8 cellular contexts compared by ENCODE assay signal in genomic region chr1:20508411-20508771, GRCh38. TPM values are rescaled to one million over a fixed set of nuclear protein-coding genes. Genes with fewer than 3 reads are reported as not detected.
DNase-seq lines count a peak whose midpoint lies in the region; TF ChIP-seq lines count a peak whose summit lies in the region.

No MANE protein-coding gene starts in this region.

- H3K4me1 Mint-ChIP-seq in mesothelial cell of epicardium: peaks cover 7% of the 10 kb centered on the region

- no peaks in the 10 kb centered on the region for H3K9me3 ChIP-seq in left ventricle myocardium inferior (replicated peaks)
- H3K9me3 ChIP-seq in breast epithelium: no peaks in the 10 kb centered on the region
- H3K9me3 ChIP-seq in uterus: no peaks in the 10 kb centered on the region

- H3K9me3 Mint-ChIP-seq in mesothelial cell of epicardium: no peaks in the 10 kb centered on the region

- H3K36me3 ChIP-seq in left ventricle myocardium inferior (peaks cover 30% of the 10 kb centered on the region), breast epithelium (no peaks in the 10 kb centered on the region), uterus (no peaks in the 10 kb centered on the region)

- intact Hi-C loops in left ventricle myocardium inferior (cut with micrococcal nuclease): no loop called here
- intact Hi-C loops in cardiac septum (cut with DNase I): no loop called here
- intact Hi-C loops in breast epithelium (cut with DNase I; ENCODE audit: low total_unique reads): loop anchor here (5.0 kb wide), 1 partner anchor 794 kb away; no protein-coding TSS in a partner anchor
- intact Hi-C loops in uterus (cut with DNase I; ENCODE audit: low total_unique reads): no loop called here

- H3K27me3 Mint-ChIP-seq in mesothelial cell of epicardium (ENCODE audit: low read depth): peaks cover 28% of the 10 kb centered on the region

- peak overlapping the region; percentile 94 for H3K4me3 ChIP-seq in left ventricle myocardium inferior
- H3K4me3 ChIP-seq in breast epithelium: peak overlapping the region; percentile 63 to 94 (median 78)
- peak overlapping the region; percentile 69 to 73 for H3K4me3 ChIP-seq in uterus

- H3K36me3 Mint-ChIP-seq in mesothelial cell of epicardium: no peaks in the 10 kb centered on the region

- TF ChIP-seq CTCF in left ventricle myocardium inferior (IDR thresholded peaks at IDR 0.05; ENCODE audit: borderline replicate concordance): no peak
- no peak for TF ChIP-seq CTCF in breast epithelium (IDR thresholded peaks at IDR 0.05)
- no peak for TF ChIP-seq CTCF in mesothelial cell of epicardium (IDR thresholded peaks at IDR 0.05; ENCODE audit: unreplicated experiment)
- no peak for TF ChIP-seq CTCF in uterus (IDR thresholded peaks at IDR 0.05)

- peak overlapping the region; percentile 94 for H3K27ac ChIP-seq in left ventricle myocardium inferior (replicated peaks)
- H3K27ac ChIP-seq in breast epithelium: peak overlapping the region; percentile 86 to 90
- peak overlapping the region; percentile 72 to 81 for H3K27ac ChIP-seq in uterus

- H3K4me1 ChIP-seq in left ventricle myocardium inferior (peaks cover 54% of the 10 kb centered on the region), breast epithelium (no peaks in the 10 kb centered on the region), uterus (peaks cover 0 to 3% of the 10 kb centered on the region in 2 donors)

- H3K27me3 ChIP-seq in left ventricle myocardium inferior (ENCODE audit: low read depth) (peaks cover 25% of the 10 kb centered on the region), breast epithelium (no peaks in the 10 kb centered on the region), uterus (no peaks in the 10 kb centered on the region)

- peak overlapping the region; percentile 91 for H3K4me3 Mint-ChIP-seq in mesothelial cell of epicardium

- no peak for TF ChIP-seq POLR2A in breast epithelium (IDR thresholded peaks at IDR 0.05)
- TF ChIP-seq POLR2A in uterus (IDR thresholded peaks at IDR 0.05): no peak

- DNase-seq in left ventricle myocardium inferior (no peak), cardiac septum (ENCODE audit: low spot score) (no peak), breast epithelium (ENCODE audit: low spot score in 2 of 2) (no peak), mesothelial cell of epicardium (ENCODE audit: low spot score in 2 of 2, unreplicated experiment in 2 of 2) (no peak), uterus (no peak), NCI-H510A treated with DMSO at 0.1 percent for 48 hours (lab: John Stamatoyannopoulos, UW) (no peak), SHP77 (lab: John Stamatoyannopoulos, UW) (no peak), CD1c-positive myeloid dendritic cell (ENCODE audit: extremely low spot score) (no peak)

- peak overlapping the region; percentile 92 for H3K27ac Mint-ChIP-seq in mesothelial cell of epicardium

RNA-seq across cellular contexts. Expression of gene MUL1, which starts 0.4 kb away (rescaled TPM):
- total RNA-seq in left ventricle myocardium inferior (45.0 TPM), cardiac septum (35.1 TPM), breast epithelium (10 to 100 TPM; 25.4 to 35.1 (median 29.6) TPM), mesothelial cell of epicardium (26.6 to 29.5 TPM (median 28.2 TPM) in 3 replicates), uterus (10 to 100 TPM; 14.1 to 35.9 (median 29.3) TPM)

RNA-seq across cellular contexts. Expression of gene CAMK2N1, which starts 22.4 kb away (rescaled TPM):
- total RNA-seq in left ventricle myocardium inferior (7.9 TPM), cardiac septum (11.7 TPM), breast epithelium (10 to 100 TPM in 2 of 3 donors, 1 to 10 TPM in 1; 5.6 to 26.9 (median 17.0) TPM), mesothelial cell of epicardium (25.9 to 29.1 TPM (median 28.5 TPM) in 3 replicates), uterus (10 to 100 TPM; 12.6 to 37.3 (median 19.4) TPM)

RNA-seq across cellular contexts. Expression of gene FAM43B, which starts 44.0 kb away (rescaled TPM):
- total RNA-seq in left ventricle myocardium inferior (1.9 TPM), cardiac septum (3.9 TPM), breast epithelium (under 1 TPM; 0.16 to 0.33 (median 0.29) TPM), mesothelial cell of epicardium (0.59 to 0.78 TPM (median 0.74 TPM) in 3 replicates), uterus (1 to 10 TPM in 3 of 4 donors, not detected in 1; 1.5 to 2.3 (median 2.2) TPM)
